In the genomic region with DNA sequence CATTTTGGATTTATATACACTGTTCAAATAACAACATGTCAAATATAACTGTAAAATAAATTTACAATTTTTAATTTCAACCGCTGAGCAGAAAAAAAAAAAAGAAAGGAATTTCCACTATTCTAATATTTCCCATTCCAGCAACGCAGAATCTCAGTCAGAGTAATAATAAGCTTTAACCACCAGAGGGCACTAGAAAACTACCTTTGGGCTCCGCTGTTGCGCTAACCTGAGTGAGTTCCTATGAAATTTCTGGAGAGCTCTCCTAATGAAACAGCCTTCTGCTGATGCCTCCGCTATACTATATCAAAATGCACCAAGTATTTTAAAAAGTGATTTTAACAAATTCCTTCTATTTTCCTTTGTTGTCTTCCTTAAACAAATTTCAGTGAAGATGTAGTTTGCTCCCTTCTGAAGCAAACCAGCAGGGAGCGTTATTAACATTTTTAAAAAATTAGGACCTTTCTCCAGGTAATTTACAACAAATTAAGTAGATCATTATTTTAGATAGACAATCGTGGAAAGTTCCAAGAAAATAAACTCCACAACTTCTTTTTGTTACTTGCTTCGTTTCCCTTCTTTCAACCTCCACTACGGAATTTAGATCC, we compare ENCODE assay signal across 9 cellular contexts. TPM values are rescaled to one million over a fixed set of nuclear protein-coding genes. Genes with fewer than 3 reads are reported as not detected.
DNase-seq lines count a peak whose midpoint lies in the region; ATAC-seq and TF ChIP-seq lines count a peak whose summit lies in the region.
"Had no signal": no experiment of that assay in that cellular context is flagged by ENCODE, and none has a peak within 500 bp of the region (broad histone marks: within the 10 kb centered on the region; RNA-seq: fewer than 3 reads in every experiment).

No MANE protein-coding gene starts in this region.

- H3K27me3 ChIP-seq in adrenal gland = peaks cover 11% of the 10 kb centered on the region
- H3K27me3 ChIP-seq in sigmoid colon = peaks cover 0 to 4% (median 0%) of the 10 kb centered on the region in 3 donors
- H3K27me3 ChIP-seq: BLaER1 treated with 17β-estradiol and CSF1 and Interleukin-3, amounts not matched to agents 10 nM and 100 nM had no signal

- DNase-seq in NCI-H1436 (lab: John Stamatoyannopoulos, UW) (peak; percentile 54), NCI-H1436 treated with DMSO at 0.1 percent for 48 hours (lab: John Stamatoyannopoulos, UW) (no peak), NCI-H748 treated with DMSO at 0.1 percent for 48 hours (lab: John Stamatoyannopoulos, UW) (peak; percentile 42), adrenal gland (peak in 6 of 7 donors; percentile 20 to 38 (median 28)), left ventricle myocardium superior (no peak), sigmoid colon (no peak)

- no peaks in the 10 kb centered on the region for H3K4me1 ChIP-seq in adrenal gland (replicated peaks in 1 of 2)
- no peaks in the 10 kb centered on the region for H3K4me1 ChIP-seq in sigmoid colon

- H3K27ac ChIP-seq in adrenal gland = no peak overlapping the region
- H3K27ac ChIP-seq in sigmoid colon = no peak overlapping the region
- H3K27ac ChIP-seq: BLaER1 treated with 17β-estradiol and CSF1 and Interleukin-3, amounts not matched to agents 10 nM and 100 nM had no signal

- H3K4me3 ChIP-seq in adrenal gland (no peak overlapping the region), sigmoid colon (no peak overlapping the region)
- H3K4me3 ChIP-seq: BLaER1 treated with 17β-estradiol and CSF1 and Interleukin-3, amounts not matched to agents 10 nM and 100 nM had no signal

- TF ChIP-seq EP300 in sigmoid colon (IDR thresholded peaks at IDR 0.05) = no peak

- WGBS in adrenal gland, 4 donors = 30 to 38% (median 33%) methylated on average over 9 of the region's 9 CpGs
- WGBS in sigmoid colon, 2 donors = 33 to 36% methylated on average over 9 of the region's 9 CpGs

- TF ChIP-seq CTCF in adrenal gland (IDR thresholded peaks at IDR 0.05) = peak; percentile 41 to 83 (median 68)
- TF ChIP-seq CTCF in sigmoid colon (IDR thresholded peaks at IDR 0.05) = peak; percentile 12 to 72 (median 41)

- H3K36me3 ChIP-seq in adrenal gland (replicated peaks in 1 of 2) (no peaks in the 10 kb centered on the region), sigmoid colon (no peaks in the 10 kb centered on the region)
- H3K36me3 ChIP-seq: BLaER1 treated with 17β-estradiol and CSF1 and Interleukin-3, amounts not matched to agents 10 nM and 100 nM had no signal

- ATAC-seq in GM19455 (IDR thresholded peaks at IDR 0.05; ENCODE audit: unreplicated experiment) = peak; percentile 77
- ATAC-seq in HG03457 (IDR thresholded peaks at IDR 0.05; ENCODE audit: unreplicated experiment) = peak; percentile 75
- peak; percentile 64 for ATAC-seq in left ventricle myocardium superior

- TF ChIP-seq POLR2A in adrenal gland (IDR thresholded peaks at IDR 0.05) = no peak
- no peak for TF ChIP-seq POLR2A in sigmoid colon (IDR thresholded peaks at IDR 0.05)

- intact Hi-C loops in adrenal gland (cut with DNase I) (no loop called here), left ventricle myocardium superior (cut with micrococcal nuclease) (loop anchor here (10.0 kb wide), 1 partner anchor 292 kb away; no protein-coding TSS in a partner anchor), sigmoid colon (cut with DNase I) (no loop called here)

- no peaks in the 10 kb centered on the region for H3K9me3 ChIP-seq in adrenal gland (replicated peaks in 1 of 3)
- no peaks in the 10 kb centered on the region for H3K9me3 ChIP-seq in sigmoid colon
- H3K9me3 ChIP-seq: BLaER1 treated with 17β-estradiol and CSF1 and Interleukin-3, amounts not matched to agents 10 nM and 100 nM had no signal

RNA-seq across cellular contexts. Expression of gene ERMN, which starts 23.0 kb away (rescaled TPM):
- total RNA-seq in adrenal gland (under 1 TPM in 1 of 8 donors, not detected in 7; 0.10 TPM), left ventricle myocardium superior (not detected), sigmoid colon (under 1 TPM in 1 of 4 donors, not detected in 3; 0.27 TPM)
- polyA plus RNA-seq in adrenal gland (under 1 TPM; 0.04 to 0.40 (median 0.17) TPM), sigmoid colon (under 1 TPM in 1 of 3 donors, not detected in 2; 0.67 TPM)

RNA-seq across cellular contexts. Expression of gene GALNT5, which starts 45.1 kb away (rescaled TPM):
- total RNA-seq in adrenal gland = under 1 TPM in 6 of 8 donors, not detected in 2; under 0.01 to 0.13 (median 0.09) TPM
- under 1 TPM in 2 of 3 donors, not detected in 1; 0.03 to 0.07 TPM for polyA plus RNA-seq in adrenal gland
- 0.07 TPM for total RNA-seq in left ventricle myocardium superior
- 1 to 10 TPM in 2 of 4 donors, under 1 TPM in 1, not detected in 1; under 0.01 to 1.1 (median 1.1) TPM for total RNA-seq in sigmoid colon
- polyA plus RNA-seq in sigmoid colon = 1 to 10 TPM; 3.6 to 9.4 (median 3.9) TPM

Comparison
In these comparisons a context has a peak if more than half of its experiments do, and no peak if none do; other contexts are left out.
1. DNase-seq: peak in NCI-H1436 (single experiment), NCI-H748 treated with DMSO at 0.1 percent for 48 hours (single experiment) and adrenal gland (6 of 7); none in NCI-H1436 treated with DMSO at 0.1 percent for 48 hours (single experiment), left ventricle myocardium superior (single experiment) and sigmoid colon (single experiment).
2. Peak in every context shown above with its lines, with median percentiles within 50 percentile points of each other: ATAC-seq.